22 cellular contexts compared by ENCODE assay signal in the genomic region with DNA sequence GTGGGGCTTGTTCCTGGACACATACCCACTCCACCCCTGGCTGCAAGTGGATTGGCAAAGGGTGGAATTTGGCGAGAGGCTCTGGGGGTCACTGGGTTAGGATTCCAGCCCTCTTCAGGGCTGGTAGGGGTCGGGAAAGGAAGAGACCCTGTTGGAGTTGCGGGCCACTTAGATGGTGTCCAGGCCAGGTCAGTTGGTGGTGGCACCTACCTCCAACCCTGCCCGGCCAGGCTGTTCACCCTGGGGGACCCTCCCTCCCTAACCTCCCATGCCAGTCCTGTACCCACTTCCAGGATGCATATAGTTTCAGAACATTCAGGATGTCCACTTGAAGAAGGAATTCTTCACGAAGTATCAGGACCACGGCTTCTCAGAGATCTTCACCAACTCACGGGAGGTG. TPM values are rescaled to one million over a fixed set of nuclear protein-coding genes. Genes with fewer than 3 reads are reported as not detected.
A peak's percentile ranks its signal among the peaks of the same experiment; 100 is the strongest.
DNase-seq lines count a peak whose midpoint lies in the region; ATAC-seq and TF ChIP-seq lines count a peak whose summit lies in the region.
"Had no signal": no experiment of that assay in that cellular context is flagged by ENCODE, and none has a peak within 500 bp of the region (broad histone marks: within the 10 kb centered on the region; RNA-seq: fewer than 3 reads in every experiment).

No MANE protein-coding gene starts in this region.

- H3K4me1 Mint-ChIP-seq in naive thymus-derived CD4-positive, alpha-beta T cell, result peaks cover 0 to 16% (median 8%) of the 10 kb centered on the region in 7 donors

- no peak overlapping the region for H3K9ac ChIP-seq in subcutaneous abdominal adipose tissue (ENCODE audit: low read length in 5 of 5)

- H3K36me3 Mint-ChIP-seq in naive thymus-derived CD4-positive, alpha-beta T cell, result no peaks in the 10 kb centered on the region

- intact Hi-C loops in left ventricle myocardium superior (cut with micrococcal nuclease) (no loop called here), cardiac septum (cut with DNase I) (no loop called here), Panc1 (cut with micrococcal nuclease; ENCODE audit: unreplicated experiment) (loop anchor here (5.0 kb wide), 1 partner anchor 43 kb away; the partner anchor contains the start of gene SLC29A1)
- intact Hi-C loops in naive thymus-derived CD4-positive, alpha-beta T cell (cut with micrococcal nuclease), result no loop called here

- no peaks in the 10 kb centered on the region for H3K36me3 ChIP-seq in Panc1 (ENCODE audit: control insufficient read depth, insufficient read depth, low read length)
- H3K36me3 ChIP-seq in subcutaneous abdominal adipose tissue (ENCODE audit: control insufficient read depth in 5 of 5, insufficient read depth in 5 of 5, low read length in 5 of 5), result no peaks in the 10 kb centered on the region
- H3K36me3 ChIP-seq in naive thymus-derived CD4-positive, alpha-beta T cell (ENCODE audit: control insufficient read depth in 2 of 3, insufficient read depth in 3 of 3, low read length in 3 of 3), result no peaks in the 10 kb centered on the region

- POLR2A ChIA-PET in Panc1 (lab: Charles Lee), result interaction anchor here (0.6 kb wide), 2 partner anchors 10 to 57 kb away, joined by 3 to 7 read pairs; no protein-coding TSS in a partner anchor
- POLR2A ChIA-PET in naive thymus-derived CD4-positive, alpha-beta T cell (lab: Charles Lee), result interaction anchor here (0.6 kb wide), 1 partner anchor 496 kb away, joined by 3 read pairs; no protein-coding TSS in a partner anchor

- H3K4me3 ChIP-seq in Panc1 (ENCODE audit: low read depth in 2 of 2, low read length in 2 of 2), result no peak overlapping the region
- no peak overlapping the region for H3K4me3 ChIP-seq in subcutaneous abdominal adipose tissue (ENCODE audit: low read depth in 1 of 5, low read length in 5 of 5)
- no peak overlapping the region for H3K4me3 ChIP-seq in naive thymus-derived CD4-positive, alpha-beta T cell (ENCODE audit: low read length)

- H3K27me3 Mint-ChIP-seq in naive thymus-derived CD4-positive, alpha-beta T cell, result peaks cover 0 to 4% (median 0%) of the 10 kb centered on the region in 5 donors

- H3K4me1 ChIP-seq in Panc1 (ENCODE audit: control insufficient read depth, insufficient read depth, low read length) (peaks cover 44% of the 10 kb centered on the region), subcutaneous abdominal adipose tissue (ENCODE audit: control insufficient read depth in 5 of 5, insufficient read depth in 5 of 5, low read length in 5 of 5) (peaks cover 3 to 49% (median 31%) of the 10 kb centered on the region in 5 donors)
- no peaks in the 10 kb centered on the region for H3K4me1 ChIP-seq in naive thymus-derived CD4-positive, alpha-beta T cell (ENCODE audit: control insufficient read depth in 2 of 2, insufficient read depth in 2 of 2, low read length in 2 of 2)

- in situ Hi-C loops in Panc1 (cut with HindIII; ENCODE audit: low pct_unique_long_range_greater_than_20kb, low sequenced_read_pairs), result no loop called here
- in situ Hi-C loops in GM13976 (cut with MboI; ENCODE audit: low sequenced_read_pairs, unreplicated experiment), result no loop called here

- no peak overlapping the region for H3K4me3 Mint-ChIP-seq in naive thymus-derived CD4-positive, alpha-beta T cell

- no peak for TF ChIP-seq CTCF in Panc1 (IDR thresholded peaks at IDR 0.05)
- no peak for TF ChIP-seq CTCF in GM13976 (IDR thresholded peaks at IDR 0.05; ENCODE audit: borderline replicate concordance, control extremely low read depth, extremely low read depth, insufficient read depth, missing control alignments)

- H3K27ac ChIP-seq in Panc1 (ENCODE audit: low read length) (peak overlapping the region; percentile 90), epithelial cell of prostate (peak overlapping the region; percentile 71), subcutaneous abdominal adipose tissue (ENCODE audit: low read depth, low read length) (peak overlapping the region; percentile 72)
- no peak overlapping the region for H3K27ac ChIP-seq in naive thymus-derived CD4-positive, alpha-beta T cell (ENCODE audit: low read depth, low read length)
- H3K27ac ChIP-seq: C4-2B had no signal

- H3K9me3 Mint-ChIP-seq in naive thymus-derived CD4-positive, alpha-beta T cell, result peaks cover 0 to 2% (median 0%) of the 10 kb centered on the region in 11 donors

- ATAC-seq in left ventricle myocardium superior (no peak), Panc1 (no peak)
- no peak for ATAC-seq in naive thymus-derived CD4-positive, alpha-beta T cell

- no TSS peak for BruUV-seq in Panc1 (replicated peaks; lab: Mats Ljungman, UMichigan)

- peak overlapping the region in 2 of 9 donors; percentile 21 to 36 for H3K27ac Mint-ChIP-seq in naive thymus-derived CD4-positive, alpha-beta T cell

- H3K27me3 ChIP-seq in Panc1 (ENCODE audit: control insufficient read depth, insufficient read depth, low read length), result no peaks in the 10 kb centered on the region
- no peaks in the 10 kb centered on the region for H3K27me3 ChIP-seq in subcutaneous abdominal adipose tissue (ENCODE audit: control insufficient read depth in 5 of 5, insufficient read depth in 4 of 5, low read length in 5 of 5)
- no peaks in the 10 kb centered on the region for H3K27me3 ChIP-seq in naive thymus-derived CD4-positive, alpha-beta T cell (ENCODE audit: control insufficient read depth in 2 of 2, insufficient read depth in 2 of 2, low read length in 2 of 2)

- peak; percentile 10 for DNase-seq in left ventricle myocardium superior
- DNase-seq in cardiac septum (ENCODE audit: low spot score), result no peak
- no peak for DNase-seq in Panc1 (ENCODE audit: low read depth, low spot score)
- DNase-seq in epithelial cell of prostate (ENCODE audit: low read depth, low spot score), result no peak
- DNase-seq in GM13976 (ENCODE audit: low spot score), result no peak
- no peak for DNase-seq in naive thymus-derived CD4-positive, alpha-beta T cell
- no peak for DNase-seq in mesenteric fat pad (ENCODE audit: low spot score)
- DNase-seq: GOT3; Kasumi-1; NCI-H1694; NCI-H2081; NCI-H2171; NCI-H345; NCI-H524; NCI-H774; NK-92 treated with Interleukin-12 subunit alpha and Interleukin-12 subunit beta, amount 100 ng/mL, for 24 hours; Right ventricle myocardium superior had no signal

- H3K9me3 ChIP-seq in Panc1 (ENCODE audit: control insufficient read depth, insufficient read depth, low read depth, low read length) (no peaks in the 10 kb centered on the region), subcutaneous abdominal adipose tissue (ENCODE audit: control insufficient read depth in 5 of 5, low read length in 5 of 5) (no peaks in the 10 kb centered on the region)
- H3K9me3 ChIP-seq in naive thymus-derived CD4-positive, alpha-beta T cell (ENCODE audit: control insufficient read depth in 2 of 3, low read length in 3 of 3), result no peaks in the 10 kb centered on the region

- CTCF ChIA-PET in Panc1 (lab: Charles Lee), result interaction anchor here (0.7 kb wide), 1 partner anchor 21 kb away, joined by 5 read pairs; no protein-coding TSS in a partner anchor
- CTCF ChIA-PET in naive thymus-derived CD4-positive, alpha-beta T cell (lab: Charles Lee), result no interaction called here

RNA-seq across cellular contexts. Expression of gene CAPN11, which starts 21.0 kb away (rescaled TPM):
- total RNA-seq in left ventricle myocardium superior (0.40 TPM), cardiac septum (0.78 TPM), Panc1 (2021; ENCODE audit: unreplicated experiment) (1.2 TPM), mesenteric fat pad (2.4 TPM)
- 0.85 TPM for polyA plus RNA-seq in Panc1 (2012; ENCODE audit: insufficient read length)
- total RNA-seq in naive thymus-derived CD4-positive, alpha-beta T cell, result under 1 TPM in 1 of 5 experiments, not detected in 4; 0.66 TPM
- polyA plus RNA-seq in naive thymus-derived CD4-positive, alpha-beta T cell, result not detected
- total RNA-seq: A172, MCF 10A, SK-MEL-5 had no signal

RNA-seq across cellular contexts. Expression of gene MYMX, which starts 37.1 kb away (rescaled TPM):
- 0.67 TPM for total RNA-seq in left ventricle myocardium superior
- 0.30 TPM for total RNA-seq in cardiac septum
- total RNA-seq in Panc1 (2021; ENCODE audit: unreplicated experiment), result 1.8 TPM
- 1.9 TPM for polyA plus RNA-seq in Panc1 (2012; ENCODE audit: insufficient read length)
- total RNA-seq in naive thymus-derived CD4-positive, alpha-beta T cell, result not detected
- polyA plus RNA-seq in naive thymus-derived CD4-positive, alpha-beta T cell, result not detected
- total RNA-seq in mesenteric fat pad, result 11.6 TPM
- total RNA-seq: A172, MCF 10A, SK-MEL-5 had no signal

RNA-seq across cellular contexts. Expression of gene SLC29A1, which starts 43.7 kb away (rescaled TPM):
- 217 TPM for total RNA-seq in left ventricle myocardium superior
- total RNA-seq in cardiac septum, result 105 TPM
- total RNA-seq in Panc1 (2021; ENCODE audit: unreplicated experiment), result 263 TPM
- 313 TPM for polyA plus RNA-seq in Panc1 (2012; ENCODE audit: insufficient read length)
- total RNA-seq in naive thymus-derived CD4-positive, alpha-beta T cell, result 10 to 100 TPM in 1 of 5 experiments, 1 to 10 TPM in 2, under 1 TPM in 2; 0.84 to 41.1 (median 1.8) TPM
- 1 to 10 TPM in 1 of 2 donors, under 1 TPM in 1; 0.95 to 2.0 TPM for polyA plus RNA-seq in naive thymus-derived CD4-positive, alpha-beta T cell
- 205 TPM for total RNA-seq in mesenteric fat pad

RNA-seq across cellular contexts. Expression of gene TMEM63B, which starts 52.3 kb away (rescaled TPM):
- total RNA-seq in left ventricle myocardium superior (47.3 TPM), cardiac septum (39.6 TPM), Panc1 (2021; ENCODE audit: unreplicated experiment) (54.1 TPM), mesenteric fat pad (24.3 TPM)
- 81.4 TPM for polyA plus RNA-seq in Panc1 (2012; ENCODE audit: insufficient read length)
- total RNA-seq in naive thymus-derived CD4-positive, alpha-beta T cell, result 10 to 100 TPM; 16.2 to 21.4 (median 18.1) TPM
- 1 to 10 TPM in 1 of 2 donors, under 1 TPM in 1; 0.18 to 1.7 TPM for polyA plus RNA-seq in naive thymus-derived CD4-positive, alpha-beta T cell

RNA-seq across cellular contexts. Expression of gene MRPL14, which starts 52.4 kb away (rescaled TPM):
- 38.8 TPM for total RNA-seq in left ventricle myocardium superior
- total RNA-seq in cardiac septum, result 36.7 TPM
- total RNA-seq in Panc1 (2021; ENCODE audit: unreplicated experiment), result 82.0 TPM
- 80.3 TPM for polyA plus RNA-seq in Panc1 (2012; ENCODE audit: insufficient read length)
- 10 to 100 TPM; 12.6 to 58.3 (median 15.8) TPM for total RNA-seq in naive thymus-derived CD4-positive, alpha-beta T cell
- polyA plus RNA-seq in naive thymus-derived CD4-positive, alpha-beta T cell, result 10 to 100 TPM; 71.4 to 77.9 TPM
- total RNA-seq in mesenteric fat pad, result 36.7 TPM
